1 cellular context compared by ENCODE assay signal in genomic region chr19:13002389-13002898, GRCh38.
TF ChIP-seq lines count a peak whose summit lies in the region.

No MANE protein-coding gene starts in this region.

TF ChIP-seq in HEK293, 187 proteins besides CTCF, POLR2A, EP300 and RAD21 (continued from another document):
- TF ChIP-seq HIC1 (tag by site-specific recombination; IDR thresholded peaks at IDR 0.05) (peak; percentile 48; the same call in 1 of the 2 replicates), ZNF155 (tag by site-specific recombination; IDR thresholded peaks at IDR 0.05) (no peak), ZNF610 (tag by site-specific recombination; IDR thresholded peaks at IDR 0.05; ENCODE audit: borderline replicate concordance) (no peak), ZBTB1 (tag by site-specific recombination; IDR thresholded peaks at IDR 0.05) (no peak)
